In genomic region chr12:126434412-126434811, GRCh38 we compare ENCODE assay signal across 31 cellular contexts.
"Had no signal": no experiment of that assay in that cellular context is flagged by ENCODE, and none has a peak within 500 bp of the region (broad histone marks: within the 10 kb centered on the region; RNA-seq: fewer than 3 reads in every experiment).

No MANE protein-coding gene starts in this region.

- H3K4me1 ChIP-seq: adrenal gland, esophagus squamous epithelium, gastroesophageal sphincter had no signal

- H3K4me3 ChIP-seq: adrenal gland, body of pancreas, esophagus squamous epithelium, gastroesophageal sphincter had no signal

- FAIRE-seq: colon, endometrium, endothelial cell of umbilical vein had no signal

- H3K9me3 ChIP-seq: adrenal gland, body of pancreas, esophagus squamous epithelium, gastroesophageal sphincter had no signal

- H3K36me3 ChIP-seq: adrenal gland, esophagus squamous epithelium, gastroesophageal sphincter, WERI-Rb-1 had no signal

- H3K27me3 ChIP-seq: adrenal gland, body of pancreas, esophagus squamous epithelium had no signal

- H3K27ac ChIP-seq: adrenal gland, body of pancreas, epithelial cell of prostate, esophagus squamous epithelium, gastroesophageal sphincter, WERI-Rb-1 had no signal

- ATAC-seq: activated CD4-positive, CD25-positive, alpha-beta regulatory T cell treated with anti-CD3 and anti-CD28 coated beads, Interleukin-2, amount 50 U/mL, for 24 hours; activated CD8-positive, alpha-beta T cell treated with anti-CD3 and anti-CD28 coated beads for 36 hours; activated naive CD8-positive, alpha-beta T cell treated with anti-CD3 and anti-CD28 coated beads, Interleukin-2, amount 50 U/mL, for 24 hours; activated T-cell treated with anti-CD3 and anti-CD28 coated beads, Interleukin-2, amount 50 U/mL, for 4 hours; body of pancreas; gastroesophageal sphincter; T-helper 17 cell had no signal

- DNase-seq: activated B cell treated with CpG ODN at 0.5 μM for 24 hours; activated CD4-positive, alpha-beta T cell treated with anti-CD3 and anti-CD28 coated beads for 48 hours; activated CD4-positive, alpha-beta T cell treated with anti-CD3 and anti-CD28 coated beads, Interleukin-2, amount 50 U/mL, for 1 hour; activated CD4-positive, alpha-beta T cell treated with anti-CD3 and anti-CD28 coated beads, Interleukin-2, amount 50 U/mL, for 48 hours; activated CD8-positive, alpha-beta memory T cell treated with anti-CD3 and anti-CD28 coated beads for 24 hours; activated CD8-positive, alpha-beta T cell treated with anti-CD3 and anti-CD28 coated beads for 36 hours; activated effector memory CD4-positive, alpha-beta T cell treated with anti-CD3 and anti-CD28 coated beads, Interleukin-2, amount 50 U/mL, for 16 hours; activated naive CD4-positive, alpha-beta T cell treated with anti-CD3 and anti-CD28 coated beads for 36 hours; activated naive CD8-positive, alpha-beta T cell treated with anti-CD3 and anti-CD28 coated beads for 36 hours; activated naive CD8-positive, alpha-beta T cell treated with anti-CD3 and anti-CD28 coated beads, Interleukin-2, amount 50 U/mL, for 24 hours; activated T-cell treated with anti-CD3 and anti-CD28 coated beads, Interleukin-2, amount 50 U/mL, for 4 hours; adrenal gland; amygdala; aorta; body of pancreas; caudate nucleus; cortex of kidney; dermis blood vessel endothelial cell; effector CD8-positive, alpha-beta T cell; esophagus squamous epithelium; foreskin melanocyte; T-helper 1 cell; T-helper 17 cell; T1000; WERI-Rb-1 had no signal
